Comparison of ENCODE assay signal across 11 cellular contexts in the genomic region with DNA sequence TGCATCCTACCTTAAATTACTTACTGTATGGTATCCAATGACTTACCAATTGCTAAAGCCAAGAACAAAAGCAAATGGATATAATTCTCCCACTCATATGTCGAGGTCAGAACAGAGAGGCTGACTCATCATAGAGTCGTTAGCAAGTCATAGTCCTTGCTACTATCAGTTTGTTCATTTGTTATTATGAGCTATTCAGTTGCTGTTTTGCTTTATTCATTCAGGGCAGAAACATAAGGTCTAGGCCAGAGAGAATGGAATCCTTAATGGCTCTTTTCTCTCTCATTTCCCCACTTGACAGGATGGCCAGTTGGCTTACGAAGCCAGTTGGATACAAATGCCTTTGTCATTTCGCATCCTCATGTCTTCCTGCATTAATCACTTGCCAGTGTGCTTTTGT.
DNase-seq lines count a peak whose midpoint lies in the region; ATAC-seq and TF ChIP-seq lines count a peak whose summit lies in the region.
"Had no signal": no experiment of that assay in that cellular context is flagged by ENCODE, and none has a peak within 500 bp of the region (broad histone marks: within the 10 kb centered on the region; RNA-seq: fewer than 3 reads in every experiment).

No MANE protein-coding gene starts in this region.

- H3K4me3 ChIP-seq in astrocyte of the spinal cord (ENCODE audit: low read depth, low read length) (no peak overlapping the region), left lung (no peak overlapping the region), gastrocnemius medialis (no peak overlapping the region)
- H3K4me3 ChIP-seq: cardiac muscle cell had no signal

- peak; percentile 29 for ATAC-seq in left lung
- no peak for ATAC-seq in gastrocnemius medialis
- ATAC-seq: CD8-positive, alpha-beta T cell had no signal

- H3K4me1 ChIP-seq in left lung (no peaks in the 10 kb centered on the region), gastrocnemius medialis (peaks cover 4 to 8% of the 10 kb centered on the region in 2 donors)

- in situ Hi-C loops in astrocyte of the spinal cord (cut with HindIII; ENCODE audit: low sequenced_read_pairs) (no loop called here), gastrocnemius medialis (cut with MboI; ENCODE audit: low sequenced_read_pairs in 4 of 4) (no loop called here)

- DNase-seq in EH (ENCODE audit: low read depth) (peak; percentile 39), M059J (ENCODE audit: low read depth) (peak; percentile 31), astrocyte of the spinal cord (ENCODE audit: low read depth, low spot score) (peak; percentile 76), left lung (no peak), gastrocnemius medialis (no peak), cardiac septum (ENCODE audit: low spot score) (no peak), islet precursor cell (no peak), NCI-H2171 (lab: John Stamatoyannopoulos, UW) (no peak)
- DNase-seq: activated CD4-positive, alpha-beta T cell treated with anti-CD3 and anti-CD28 coated beads for 1 hour; CD8-positive, alpha-beta T cell had no signal

- intact Hi-C loops in left lung (cut with DNase I) (no loop called here), gastrocnemius medialis (cut with DNase I; ENCODE audit: low total_unique reads) (no loop called here), cardiac septum (cut with DNase I) (no loop called here)

- no peaks in the 10 kb centered on the region for H3K36me3 ChIP-seq in left lung
- no peaks in the 10 kb centered on the region for H3K36me3 ChIP-seq in gastrocnemius medialis
- H3K36me3 ChIP-seq: cardiac muscle cell had no signal

- H3K9me3 ChIP-seq in left lung, result no peaks in the 10 kb centered on the region
- H3K9me3 ChIP-seq in gastrocnemius medialis, result no peaks in the 10 kb centered on the region

- TF ChIP-seq POLR2A in gastrocnemius medialis (IDR thresholded peaks at IDR 0.05), result no peak

- TF ChIP-seq CTCF in astrocyte of the spinal cord (IDR thresholded peaks at IDR 0.05; ENCODE audit: low read depth, low read length), result no peak
- no peak for TF ChIP-seq CTCF in left lung (IDR thresholded peaks at IDR 0.05)
- TF ChIP-seq CTCF in gastrocnemius medialis (IDR thresholded peaks at IDR 0.05 in 4 of 5, conservative IDR thresholded peaks at IDR 0.05 in 1 of 5), result no peak

- H3K27ac ChIP-seq in left lung (no peak overlapping the region), gastrocnemius medialis (no peak overlapping the region)
- H3K27ac ChIP-seq: cardiac muscle cell had no signal

- H3K27me3 ChIP-seq in left lung (no peaks in the 10 kb centered on the region), gastrocnemius medialis (no peaks in the 10 kb centered on the region)
- H3K27me3 ChIP-seq: cardiac muscle cell had no signal

Comparison
In these comparisons a context has a peak if more than half of its experiments do, and no peak if none do; other contexts are left out.
1. DNase-seq: peak in EH (single experiment), M059J (single experiment) and astrocyte of the spinal cord (single experiment); none in left lung (0 of 2), gastrocnemius medialis (0 of 2), cardiac septum (single experiment), islet precursor cell (single experiment) and NCI-H2171 (single experiment).